ENCODE assay signal across 8 cellular contexts in genomic region chr10:100986952-100987684, GRCh38. TPM values are rescaled to one million over a fixed set of nuclear protein-coding genes. Genes with fewer than 3 reads are reported as not detected.
DNase-seq lines count a peak whose midpoint lies in the region; ATAC-seq and TF ChIP-seq lines count a peak whose summit lies in the region.

Gene MRPL43 (minus strand): TSS chr10:100987497. CDS start chr10:100987443, 54 bp downstream.
Gene TWNK (plus strand): TSS chr10:100987543. CDS start chr10:100988211, 668 bp downstream.

- DNase-seq in NCI-H1105 (lab: John Stamatoyannopoulos, UW) (peak; percentile 46), T-helper 2 cell (peak; percentile 66 to 85 (median 75)), amygdala (lab: John Stamatoyannopoulos, UW) (peak; percentile 42 to 92 (median 80)), left ventricle myocardium superior (peak; percentile 89), prostate gland (ENCODE audit: low spot score) (peak; percentile 77)

- H3K4me1 ChIP-seq in prostate gland (replicated peaks), result peaks cover 7% of the 10 kb centered on the region
- H3K4me1 ChIP-seq in urinary bladder (ENCODE audit: insufficient read depth), result no peaks in the 10 kb centered on the region

- intact Hi-C loops in left ventricle myocardium superior (cut with micrococcal nuclease), result no loop called here
- intact Hi-C loops in prostate gland (cut with DNase I), result no loop called here

- TF ChIP-seq CTCF in GM12875 (IDR thresholded peaks at IDR 0.05; ENCODE audit: borderline replicate concordance, insufficient read depth, low read depth, low read length) (no peak), prostate gland (IDR thresholded peaks at IDR 0.05) (no peak)

- peaks cover 0 to 9% of the 10 kb centered on the region in 2 donors for H3K36me3 ChIP-seq in prostate gland
- H3K36me3 ChIP-seq in urinary bladder (ENCODE audit: insufficient read depth), result no peaks in the 10 kb centered on the region

- peak; percentile 49 for TF ChIP-seq POLR2A in prostate gland (IDR thresholded peaks at IDR 0.05)

- peak within 1 kb of the TSS; percentile 77 to 83 for H3K27ac ChIP-seq in prostate gland
- H3K27ac ChIP-seq in urinary bladder (ENCODE audit: low read depth), result peak within 1 kb of the TSS; percentile 83

- H3K4me3 ChIP-seq in GM12875 (ENCODE audit: low read depth, low read length) (peak within 1 kb of the TSS; percentile 96), prostate gland (peak within 1 kb of the TSS; percentile 70 to 72), urinary bladder (ENCODE audit: low read depth, low read length) (peak within 1 kb of the TSS; percentile 79)

- under 1% methylated on average over 62 of the region's 75 CpGs for WGBS in prostate gland
- under 1% methylated on average over 75 of the region's 75 CpGs for WGBS in urinary bladder

- H3K9me3 ChIP-seq in prostate gland, result no peaks in the 10 kb centered on the region

- peak; percentile 85 for ATAC-seq in HG02571 (IDR thresholded peaks at IDR 0.05; ENCODE audit: unreplicated experiment)
- ATAC-seq in left ventricle myocardium superior, result peak; percentile 90

- no peaks in the 10 kb centered on the region for H3K27me3 ChIP-seq in prostate gland (replicated peaks; ENCODE audit: insufficient read depth)

RNA-seq across cellular contexts. Expression of gene MRPL43, which starts in this region (rescaled TPM):
- total RNA-seq in left ventricle myocardium superior (55.9 TPM), prostate gland (100 to 1,000 TPM in 1 of 2 donors, 10 to 100 TPM in 1; 98.3 to 119 TPM), urinary bladder (35.4 TPM)
- 153 TPM for polyA plus RNA-seq in urinary bladder

RNA-seq across cellular contexts. Expression of gene TWNK, which starts in this region (rescaled TPM):
- total RNA-seq in left ventricle myocardium superior, result 8.0 TPM
- 10 to 100 TPM in 1 of 2 donors, 1 to 10 TPM in 1; 9.7 to 17.3 TPM for total RNA-seq in prostate gland
- 3.2 TPM for total RNA-seq in urinary bladder
- polyA plus RNA-seq in urinary bladder, result 7.9 TPM

Comparison
In these comparisons a context has a peak if more than half of its experiments do, and no peak if none do; other contexts are left out.
1. Peak in every context shown above with its lines: DNase-seq, ATAC-seq, H3K4me3 ChIP-seq and H3K27ac ChIP-seq.